Comparison of ENCODE assay signal across 8 cellular contexts in genomic region chr7:27662490-27663205, GRCh38. TPM values are rescaled to one million over a fixed set of nuclear protein-coding genes. Genes with fewer than 3 reads are reported as not detected.
DNase-seq lines count a peak whose midpoint lies in the region; ATAC-seq, FAIRE-seq and TF ChIP-seq lines count a peak whose summit lies in the region.

Gene HIBADH, minus strand, starts transcription at chr7:27662883. Its CDS starts 95 bp downstream, at chr7:27662788.

- H2BK20ac ChIP-seq in H1 (ENCODE audit: low read length), result no peak within 1 kb of the TSS

- peak; percentile 99 for ATAC-seq in GM21381 (IDR thresholded peaks at IDR 0.05; ENCODE audit: unreplicated experiment)
- ATAC-seq in activated CD8-positive, alpha-beta memory T cell treated with anti-CD3 and anti-CD28 coated beads, Interleukin-2, amount 10 ng/mL, durations not matched to agents 7 days and 5 days, result peak; percentile 99
- ATAC-seq in memory B cell (ENCODE audit: low read depth), result peak; percentile 93

- peaks cover 2% of the 10 kb centered on the region; the same call in 1 of the 2 replicates for H3K23me2 ChIP-seq in H1 (ENCODE audit: low read depth, low read length)

- peak within 1 kb of the TSS; percentile 88; the same call in 1 of the 2 replicates for H2BK15ac ChIP-seq in H1 (ENCODE audit: low read length)

- H3K27ac ChIP-seq in H1 (ENCODE audit: low read depth, low read length), result peak within 1 kb of the TSS; percentile 96

- no peak within 1 kb of the TSS for H3K4ac ChIP-seq in H1 (replicated peaks; ENCODE audit: insufficient read length, low read depth, low read length)

- TF ChIP-seq RAD21 in H1 (IDR thresholded peaks at IDR 0.05 in 1 of 2, conservative IDR thresholded peaks at IDR 0.05 in 1 of 2; ENCODE audit: low read depth in 2 of 2, low read length in 2 of 2), result no peak

- H3K9me3 Mint-ChIP-seq in Caco-2 (ENCODE audit: unreplicated experiment), result no peaks in the 10 kb centered on the region
- H3K9me3 Mint-ChIP-seq in activated CD8-positive, alpha-beta memory T cell treated with anti-CD3 and anti-CD28 coated beads, Interleukin-2, amount 10 ng/mL, durations not matched to agents 7 days and 5 days (ENCODE audit: low read depth), result no peaks in the 10 kb centered on the region
- H3K9me3 Mint-ChIP-seq in memory B cell, result no peaks in the 10 kb centered on the region

- H3K9ac ChIP-seq in NT2/D1 (ENCODE audit: insufficient read length, low read depth), result peak within 1 kb of the TSS; percentile 92
- H3K9ac ChIP-seq in H1 (replicated peaks in 1 of 4; ENCODE audit: extremely low read depth in 1 of 4, low read depth in 3 of 4, low read length in 3 of 4), result peak within 1 kb of the TSS; percentile 28 to 95 (median 90)

- H2BK120ac ChIP-seq in H1 (replicated peaks; ENCODE audit: low read depth, low read length), result no peak within 1 kb of the TSS

- H3K27me3 Mint-ChIP-seq in Caco-2 (ENCODE audit: insufficient read depth, unreplicated experiment) (no peaks in the 10 kb centered on the region), memory B cell (no peaks in the 10 kb centered on the region)
- H3K27me3 Mint-ChIP-seq in activated CD8-positive, alpha-beta memory T cell treated with anti-CD3 and anti-CD28 coated beads, Interleukin-2, amount 10 ng/mL, durations not matched to agents 7 days and 5 days, result no peaks in the 10 kb centered on the region

- WGBS in H1 (ENCODE audit: extremely low coverage in 1 of 2, insufficient coverage in 1 of 2, insufficient read length in 1 of 2, insufficient replicate concordance in 2 of 2, low coverage in 1 of 2, low lambda C conversion rate in 2 of 2, missing lambda C conversion rate in 1 of 2), 2 experiments, result 1% methylated on average over 66 of the region's 67 CpGs; no CpG with 5 or more reads in 1 of the 2 experiments

- peak within 1 kb of the TSS; percentile 77 to 82 for H3K4me2 ChIP-seq in H1 (ENCODE audit: insufficient read depth in 1 of 2, low read depth in 2 of 2, low read length in 2 of 2)

- H3K4me3 Mint-ChIP-seq in Caco-2 (ENCODE audit: unreplicated experiment), result peak within 1 kb of the TSS; percentile 78
- H3K4me3 Mint-ChIP-seq in activated CD8-positive, alpha-beta memory T cell treated with anti-CD3 and anti-CD28 coated beads, Interleukin-2, amount 10 ng/mL, durations not matched to agents 7 days and 5 days, result peak within 1 kb of the TSS; percentile 75
- H3K4me3 Mint-ChIP-seq in memory B cell, result peak within 1 kb of the TSS; percentile 86

- peak within 1 kb of the TSS; percentile 90; the same call in 1 of the 2 replicates for H2BK5ac ChIP-seq in H1 (ENCODE audit: low read depth, low read length)

- H3K4me3 ChIP-seq in Caco-2 (ENCODE audit: low read depth, low read length) (peak within 1 kb of the TSS; percentile 85), NT2/D1 (ENCODE audit: insufficient read length, low read depth) (peak within 1 kb of the TSS; percentile 84), H1 (ENCODE audit: extremely low read depth in 1 of 4, insufficient read depth in 2 of 4, low read depth in 3 of 4, low read length in 4 of 4) (peak within 1 kb of the TSS; percentile 90 to 100 (median 93))

- H4K5ac ChIP-seq in H1 (ENCODE audit: insufficient read length, low read depth, low read length), result peak within 1 kb of the TSS; percentile 94

- no peaks in the 10 kb centered on the region for H4K20me1 ChIP-seq in H1 (replicated peaks in 1 of 2; ENCODE audit: control insufficient read depth in 1 of 2, insufficient read depth in 2 of 2, low read length in 2 of 2)

- no peaks in the 10 kb centered on the region; the same call in 1 of the 2 replicates for H3K79me1 ChIP-seq in H1 (ENCODE audit: low read depth, low read length)

- H2BK12ac ChIP-seq in H1 (ENCODE audit: low read depth, low read length), result 0 out of 2 replicates have a peak within 1 kb of the TSS, but pooled peaks have one; percentile 60

- peak within 1 kb of the TSS; percentile 77 for H2AFZ ChIP-seq in H1 (ENCODE audit: low read length)

- peak within 1 kb of the TSS; percentile 63; the same call in 1 of the 2 replicates for H4K8ac ChIP-seq in H1 (ENCODE audit: extremely low read depth, insufficient read depth, low read length)

- H4K91ac ChIP-seq in H1 (replicated peaks; ENCODE audit: insufficient read length, low read length), result no peak within 1 kb of the TSS

- H3K27me3 ChIP-seq in Caco-2 (replicated peaks; ENCODE audit: control insufficient read depth, insufficient read depth, low read length) (no peaks in the 10 kb centered on the region), NT2/D1 (ENCODE audit: insufficient read depth, insufficient read length) (peaks cover 10% of the 10 kb centered on the region), H1 (replicated peaks in 1 of 4; ENCODE audit: control insufficient read depth in 3 of 4, extremely low read depth in 1 of 4, insufficient read depth in 3 of 4, low read length in 3 of 4) (no peaks in the 10 kb centered on the region; a peak in 1 of 7 replicates)

- no peak within 1 kb of the TSS for H3K23ac ChIP-seq in H1 (ENCODE audit: insufficient read length)

- intact Hi-C loops in Caco-2 (cut with micrococcal nuclease; ENCODE audit: unreplicated experiment), result loop anchor here (1.0 to 5.0 kb wide), 4 partner anchors 16 to 466 kb away; partner anchors contain the start of gene TAX1BP1

- TF ChIP-seq CTCF in Caco-2 (IDR thresholded peaks at IDR 0.05; ENCODE audit: insufficient read depth in 1 of 2, low read depth in 1 of 2, low read length in 1 of 2, severe bottlenecking in 1 of 2, unreplicated experiment in 1 of 2) (peak; percentile 9 to 50), H1 (IDR thresholded peaks at IDR 0.05; ENCODE audit: control extremely low read depth in 1 of 3, insufficient read depth in 1 of 3, low read depth in 1 of 3, low read length in 3 of 3) (no peak)

- peaks cover 3 to 12% of the 10 kb centered on the region in 2 experiments; a peak in 3 of 4 replicates for H3K79me2 ChIP-seq in H1 (ENCODE audit: control insufficient read depth in 1 of 2, insufficient read depth in 2 of 2, low read length in 2 of 2)

- H3K4me1 ChIP-seq in Caco-2 (0 out of 2 replicates have a peak, but pooled peaks cover 3% of the 10 kb centered on the region), NT2/D1 (ENCODE audit: insufficient read depth, insufficient read length) (no peaks in the 10 kb centered on the region), H1 (replicated peaks in 1 of 4; ENCODE audit: control insufficient read depth in 3 of 4, insufficient read depth in 4 of 4, low read length in 3 of 4) (peaks cover 0 to 3% (median 0%) of the 10 kb centered on the region in 4 experiments; a peak in 2 of 7 replicates)

- FAIRE-seq in H1 (lab: Jason Lieb, UNC), result peak; percentile 24

- TF ChIP-seq EP300 in H1 (IDR thresholded peaks at IDR 0.05; ENCODE audit: borderline replicate concordance in 1 of 2, low read depth in 2 of 2, low read length in 2 of 2), result peak in 1 of 2 experiments; percentile 82; a peak in 1 of 3 replicates

- BruUV-seq in Caco-2 (replicated peaks; lab: Mats Ljungman, UMichigan), result no TSS peak

- peak within 1 kb of the TSS; percentile 51 for H3K56ac ChIP-seq in H1 (replicated peaks; ENCODE audit: insufficient read length, low read depth, low read length)

- H3K36me3 ChIP-seq in Caco-2 (ENCODE audit: control insufficient read depth, insufficient read depth, low read length), result no peaks in the 10 kb centered on the region
- peaks cover 6% of the 10 kb centered on the region for H3K36me3 ChIP-seq in NT2/D1 (ENCODE audit: insufficient read depth, insufficient read length, low read length)
- H3K36me3 ChIP-seq in H1 (ENCODE audit: control insufficient read depth in 2 of 4, insufficient read depth in 4 of 4, low read length in 3 of 4), result no peaks in the 10 kb centered on the region

- H3K36me3 Mint-ChIP-seq in Caco-2 (ENCODE audit: insufficient read depth, unreplicated experiment) (peaks cover 5% of the 10 kb centered on the region), memory B cell (no peaks in the 10 kb centered on the region)
- H3K36me3 Mint-ChIP-seq in activated CD8-positive, alpha-beta memory T cell treated with anti-CD3 and anti-CD28 coated beads, Interleukin-2, amount 10 ng/mL, durations not matched to agents 7 days and 5 days, result peaks cover 2% of the 10 kb centered on the region

- H3K18ac ChIP-seq in H1 (ENCODE audit: extremely low read depth, low read length), result peak within 1 kb of the TSS; percentile 99

- DNase-seq in Caco-2 (peak; percentile 98 to 99), HUDEP-2 (lab: John Stamatoyannopoulos, UW; ENCODE audit: unreplicated experiment in 76 of 76) (peak; percentile 60 to 99 (median 97)), NT2/D1 (ENCODE audit: low read depth, low spot score) (peak; percentile 99), H1 (ENCODE audit: low read depth in 1 of 2, low spot score in 2 of 2) (peak; percentile 93 to 95), memory B cell (ENCODE audit: low spot score in 2 of 2) (peak; percentile 91)
- peak; percentile 98 for DNase-seq in activated CD8-positive, alpha-beta memory T cell treated with anti-CD3 and anti-CD28 coated beads, Interleukin-2, amount 10 ng/mL, durations not matched to agents 7 days and 5 days
- DNase-seq in stimulated activated CD8-positive, alpha-beta memory T cell treated with anti-CD3 and anti-CD28 coated beads, Interleukin-12 subunit alpha, Interleukin-12 subunit beta, amount 100 ng/mL, for 24 hours (ENCODE audit: extremely low read depth), result peak; percentile 79

- peak; percentile 49 to 66; a peak in 2 of 3 replicates for TF ChIP-seq POLR2A in H1 (IDR thresholded peaks at IDR 0.05; ENCODE audit: control extremely low read depth in 1 of 2, low read depth in 2 of 2, low read length in 2 of 2)

- no peak within 1 kb of the TSS for H3K14ac ChIP-seq in H1 (ENCODE audit: insufficient read length)

- H3K27ac Mint-ChIP-seq in Caco-2 (ENCODE audit: unreplicated experiment), result peak within 1 kb of the TSS; percentile 59
- H3K27ac Mint-ChIP-seq in activated CD8-positive, alpha-beta memory T cell treated with anti-CD3 and anti-CD28 coated beads, Interleukin-2, amount 10 ng/mL, durations not matched to agents 7 days and 5 days, result peak within 1 kb of the TSS; percentile 81
- peak within 1 kb of the TSS; percentile 84 for H3K27ac Mint-ChIP-seq in memory B cell

- no peak within 1 kb of the TSS for H2AK5ac ChIP-seq in H1 (ENCODE audit: low read depth, low read length)

- H3K4me1 Mint-ChIP-seq in Caco-2 (ENCODE audit: low read depth, unreplicated experiment), result peaks cover 7% of the 10 kb centered on the region
- H3K4me1 Mint-ChIP-seq in activated CD8-positive, alpha-beta memory T cell treated with anti-CD3 and anti-CD28 coated beads, Interleukin-2, amount 10 ng/mL, durations not matched to agents 7 days and 5 days, result peaks cover 19% of the 10 kb centered on the region
- peaks cover 2% of the 10 kb centered on the region for H3K4me1 Mint-ChIP-seq in memory B cell

- H3K9me3 ChIP-seq in Caco-2, result no peaks in the 10 kb centered on the region
- H3K9me3 ChIP-seq in NT2/D1 (ENCODE audit: insufficient read depth, low read length), result no peaks in the 10 kb centered on the region
- H3K9me3 ChIP-seq in H1 (ENCODE audit: insufficient read depth in 2 of 2, low read depth in 1 of 2, low read length in 1 of 2), result no peaks in the 10 kb centered on the region

- POLR2A ChIA-PET in Caco-2 (lab: Charles Lee), result interaction anchor here (0.6 to 1.0 kb wide), 4 partner anchors 18 to 77 kb away, joined by 3 to 9 read pairs (median 4); no protein-coding TSS in a partner anchor
- POLR2A ChIA-PET in H1 (lab: Charles Lee; ENCODE audit: partially characterized antibody), result interaction anchor here (0.9 kb wide), 1 partner anchor 12 kb away, joined by 3 read pairs; no protein-coding TSS in a partner anchor

- CTCF ChIA-PET in Caco-2 (lab: Charles Lee), result interaction anchor here (0.6 to 1.6 kb wide), 9 partner anchors 15 to 466 kb away, joined by 3 to 6 read pairs (median 4); no protein-coding TSS in a partner anchor
- CTCF ChIA-PET in activated CD8-positive, alpha-beta memory T cell treated with anti-CD3 and anti-CD28 coated beads, Interleukin-2, amount 10 ng/mL, durations not matched to agents 7 days and 5 days (lab: Charles Lee), result interaction anchor here (0.8 to 1.6 kb wide), 10 partner anchors 11 to 533 kb away, joined by 3 to 5 read pairs (median 4); partner anchors contain the start of genes HOXA4 and TAX1BP1
- CTCF ChIA-PET in H1 (lab: Charles Lee; ENCODE audit: partially characterized antibody), result interaction anchor here (0.6 to 1.5 kb wide), 6 partner anchors 18 to 478 kb away, joined by 3 to 6 read pairs (median 3); no protein-coding TSS in a partner anchor

RNA-seq across cellular contexts. Expression of gene HIBADH, which starts in this region (rescaled TPM):
- total RNA-seq in Caco-2 (2022), result 33.7 and 37.3 TPM in 2 replicates
- 10 to 100 TPM; 13.1 to 15.8 TPM for total RNA-seq in activated CD8-positive, alpha-beta memory T cell treated with anti-CD3 and anti-CD28 coated beads, Interleukin-2, amount 10 ng/mL, durations not matched to agents 7 days and 5 days
- 29.9 and 30.1 TPM in 2 replicates for total RNA-seq in H1 (2021; fragmentation: NEBNext Ultra II Directional; extraction: Animal tissue kit (Norgen Biotek cat#: 25700))
- polyA plus RNA-seq in H1 (2011; rRNA removed), result 28.8 and 39.5 TPM in 2 replicates
- 48.5 TPM for polyA plus RNA-seq in H1 (2011; cell fraction: cytosol; rRNA removed)
- polyA plus RNA-seq in H1 (2011; cell fraction: nucleus; rRNA removed), result 14.5 TPM
- 28.1 to 33.2 TPM (median 30.2 TPM) in 4 replicates for polyA plus RNA-seq in H1 (2012, experiment 1 of 2)
- 7.7 TPM for polyA plus RNA-seq in H1 (2012, experiment 2 of 2)
- polyA plus RNA-seq in H1 (2013, experiment 1 of 2), result 23.7 TPM
- 25.2 TPM for polyA plus RNA-seq in H1 (2013, experiment 2 of 2)
- polyA minus RNA-seq in H1 (2011; rRNA and poly(A)+ RNA removed), result 20.9 and 32.8 TPM in 2 replicates
- 13.5 TPM for polyA minus RNA-seq in H1 (2011; cell fraction: cytosol; rRNA and poly(A)+ RNA removed)
- polyA minus RNA-seq in H1 (2011; cell fraction: nucleus; rRNA and poly(A)+ RNA removed), result 24.1 TPM

Comparison
In these comparisons a context has a peak if more than half of its experiments do, and no peak if none do; other contexts are left out.
1. Peak in every context shown above with its lines: DNase-seq, ATAC-seq, H3K4me3 ChIP-seq and H3K27ac ChIP-seq.
2. CTCF ChIP-seq: peak in Caco-2 (2 of 2); none in H1 (0 of 3).